Comparison of ENCODE assay signal across 12 cellular contexts in the genomic region with DNA sequence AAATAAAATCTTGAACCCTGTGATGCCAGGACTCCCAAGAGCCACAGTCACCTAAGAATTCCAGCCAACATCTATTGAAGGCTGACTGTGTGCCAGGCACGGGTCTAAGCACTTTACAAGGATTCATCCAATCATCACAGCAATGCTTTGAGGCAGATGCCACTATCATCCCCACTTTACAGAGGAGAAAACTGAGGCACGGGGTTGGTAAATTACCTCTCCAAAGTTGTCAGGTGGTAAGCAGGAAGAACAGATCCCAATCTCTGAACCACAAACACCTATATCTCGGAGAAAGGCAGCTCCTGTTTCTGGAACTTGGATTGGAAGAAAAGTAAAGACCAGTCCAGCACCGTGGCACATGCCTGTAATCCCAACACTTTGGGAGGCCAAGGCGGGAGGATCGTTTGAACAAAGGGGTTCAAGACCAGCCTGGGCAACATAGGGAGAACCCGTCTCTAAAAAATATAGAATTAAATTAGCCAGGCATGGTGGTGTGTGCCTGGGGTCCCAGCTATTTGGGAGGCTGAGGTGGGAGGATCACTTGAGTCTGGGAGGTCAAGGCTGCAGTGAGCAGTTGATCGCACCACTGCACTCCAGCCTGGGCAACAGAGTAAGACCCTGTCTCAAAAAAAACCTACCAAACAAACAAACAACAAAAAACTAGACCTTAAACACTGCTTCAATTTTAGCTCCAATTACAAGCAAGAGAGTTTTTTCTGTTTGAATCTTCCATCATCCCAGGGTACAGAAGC.
"Had no signal": no experiment of that assay in that cellular context is flagged by ENCODE, and none has a peak within 500 bp of the region (broad histone marks: within the 10 kb centered on the region; RNA-seq: fewer than 3 reads in every experiment).

No MANE protein-coding gene starts in this region.

- DNase-seq: activated B cell treated with CpG ODN at 0.5 μM for 24 hours; activated CD4-positive, alpha-beta T cell treated with anti-CD3 and anti-CD28 coated beads, Interleukin-2, amount 10 ng/mL, durations not matched to agents 24 days and 14 days; activated naive CD4-positive, alpha-beta T cell; activated naive CD8-positive, alpha-beta T cell treated with anti-CD3 and anti-CD28 coated beads, Interleukin-2, amount 10 ng/mL, durations not matched to agents 7 days and 5 days; anterior cingulate cortex; endodermal cell; erythroblast; ovary; T-helper 17 cell; tibial artery had no signal

- H3K9me3 ChIP-seq: breast epithelium, ovary, tibial artery had no signal

- H3K27me3 ChIP-seq: breast epithelium, dorsolateral prefrontal cortex, ovary, tibial artery had no signal

- H3K36me3 ChIP-seq: breast epithelium, ovary, tibial artery had no signal

- H3K4me1 ChIP-seq: breast epithelium had no signal

- H3K4me3 ChIP-seq: breast epithelium, dorsolateral prefrontal cortex, ovary, tibial artery had no signal

- H3K27ac ChIP-seq: ovary had no signal
